Comparison of ENCODE assay signal across 10 cellular contexts in genomic region chr11:121723261-121723741, GRCh38.
DNase-seq lines count a peak whose midpoint lies in the region; ATAC-seq and TF ChIP-seq lines count a peak whose summit lies in the region.
"Had no signal": no experiment of that assay in that cellular context is flagged by ENCODE, and none has a peak within 500 bp of the region (broad histone marks: within the 10 kb centered on the region; RNA-seq: fewer than 3 reads in every experiment).

No MANE protein-coding gene starts in this region.

- POLR2A ChIA-PET in CD8-positive, alpha-beta memory T cell (lab: Charles Lee): no interaction called here

- no peak overlapping the region for H3K4me3 Mint-ChIP-seq in CD8-positive, alpha-beta memory T cell
- H3K4me3 Mint-ChIP-seq: B cell had no signal

- H3K27ac ChIP-seq in foreskin keratinocyte: no peak overlapping the region
- no peak overlapping the region for H3K27ac ChIP-seq in CD8-positive, alpha-beta memory T cell (ENCODE audit: low read depth, low read length)

- ATAC-seq in Right ventricle myocardium inferior (peak; percentile 26), foreskin keratinocyte (peak; percentile 19), HG03469 (IDR thresholded peaks at IDR 0.05; ENCODE audit: unreplicated experiment) (no peak), HG02642 (IDR thresholded peaks at IDR 0.05; ENCODE audit: poor library complexity, unreplicated experiment) (no peak)

- no peaks in the 10 kb centered on the region for H3K36me3 ChIP-seq in neuron (ENCODE audit: insufficient read depth, low read length)
- no peaks in the 10 kb centered on the region for H3K36me3 ChIP-seq in CD8-positive, alpha-beta memory T cell (ENCODE audit: insufficient read depth, low read length)

- no peak overlapping the region for H3K4me3 ChIP-seq in neuron (ENCODE audit: low read length)
- no peak overlapping the region for H3K4me3 ChIP-seq in CD8-positive, alpha-beta memory T cell (ENCODE audit: low read length)

- TF ChIP-seq CTCF in foreskin keratinocyte (conservative IDR thresholded peaks at IDR 0.05) (no peak), GM13976 (IDR thresholded peaks at IDR 0.05; ENCODE audit: borderline replicate concordance, control extremely low read depth, extremely low read depth, insufficient read depth, missing control alignments) (no peak)

- peaks cover 0 to 8% (median 3%) of the 10 kb centered on the region in 5 donors for H3K9me3 Mint-ChIP-seq in CD8-positive, alpha-beta memory T cell

- H3K9me3 ChIP-seq in neuron (ENCODE audit: low read length): no peaks in the 10 kb centered on the region
- H3K9me3 ChIP-seq in CD8-positive, alpha-beta memory T cell (ENCODE audit: low read length): no peaks in the 10 kb centered on the region

- H3K27ac Mint-ChIP-seq in CD8-positive, alpha-beta memory T cell: no peak overlapping the region
- H3K27ac Mint-ChIP-seq: B cell had no signal

- H3K27me3 ChIP-seq in foreskin keratinocyte: no peaks in the 10 kb centered on the region
- H3K27me3 ChIP-seq in neuron (ENCODE audit: insufficient read depth, low read length): peaks cover under 1% of the 10 kb centered on the region
- no peaks in the 10 kb centered on the region for H3K27me3 ChIP-seq in CD8-positive, alpha-beta memory T cell (ENCODE audit: insufficient read depth, low read length, poor library complexity, severe bottlenecking)

- in situ Hi-C loops in GM13976 (cut with MboI; ENCODE audit: low sequenced_read_pairs, unreplicated experiment): no loop called here

- H2AFZ ChIP-seq in neuron (ENCODE audit: low read depth, low read length): peak overlapping the region; percentile 87

- H3K27me3 Mint-ChIP-seq in CD8-positive, alpha-beta memory T cell: peaks cover 18 to 21% of the 10 kb centered on the region in 2 donors

- H3K4me1 Mint-ChIP-seq in CD8-positive, alpha-beta memory T cell: peaks cover 0 to 1% (median 0%) of the 10 kb centered on the region in 3 donors
- H3K4me1 Mint-ChIP-seq: B cell had no signal

- DNase-seq in Right ventricle myocardium inferior (ENCODE audit: missing footprints) (peak; percentile 64), cardiac septum (ENCODE audit: low spot score) (no peak), foreskin keratinocyte (peak in 1 of 2 donors; percentile 9), GM13976 (ENCODE audit: low spot score) (no peak)
- DNase-seq in CD8-positive, alpha-beta memory T cell: no peak
- DNase-seq: Kasumi-1 had no signal

- intact Hi-C loops in Right ventricle myocardium inferior (cut with DNase I): no loop called here
- intact Hi-C loops in cardiac septum (cut with DNase I): loop anchor here (5.0 kb wide), 1 partner anchor 66 kb away; no protein-coding TSS in a partner anchor

- H3K4me1 ChIP-seq in foreskin keratinocyte (no peaks in the 10 kb centered on the region), neuron (ENCODE audit: insufficient read depth, low read length) (no peaks in the 10 kb centered on the region)
- no peaks in the 10 kb centered on the region for H3K4me1 ChIP-seq in CD8-positive, alpha-beta memory T cell (ENCODE audit: insufficient read depth, low read length)

- peaks cover 0 to 14% (median 2%) of the 10 kb centered on the region in 3 donors for H3K36me3 Mint-ChIP-seq in CD8-positive, alpha-beta memory T cell

- CTCF ChIA-PET in CD8-positive, alpha-beta memory T cell (lab: Charles Lee): no interaction called here

Comparison
In these comparisons a context has a peak if more than half of its experiments do, and no peak if none do; other contexts are left out.
1. ATAC-seq: peak in Right ventricle myocardium inferior (single experiment) and foreskin keratinocyte (single experiment); none in HG03469 (single experiment) and HG02642 (single experiment).